Comparison of ENCODE assay signal across 20 cellular contexts in genomic region chr6:100512203-100512862, GRCh38. TPM values are rescaled to one million over a fixed set of nuclear protein-coding genes. Genes with fewer than 3 reads are reported as not detected.
DNase-seq lines count a peak whose midpoint lies in the region; ATAC-seq and TF ChIP-seq lines count a peak whose summit lies in the region.
"Had no signal": no experiment of that assay in that cellular context is flagged by ENCODE, and none has a peak within 500 bp of the region (broad histone marks: within the 10 kb centered on the region; RNA-seq: fewer than 3 reads in every experiment).

No MANE protein-coding gene starts in this region.

- H3K4me1 Mint-ChIP-seq in Calu3 (ENCODE audit: low read depth, unreplicated experiment), result peaks cover 10% of the 10 kb centered on the region
- H3K4me1 Mint-ChIP-seq in activated CD8-positive, alpha-beta memory T cell treated with anti-CD3 and anti-CD28 coated beads, Interleukin-2, amount 10 ng/mL, durations not matched to agents 7 days and 5 days, result peaks cover 2% of the 10 kb centered on the region
- H3K4me1 Mint-ChIP-seq: IgD-negative memory B cell; immature natural killer cell; stimulated activated memory B cell treated with anti-CD40 and anti-IgM and Interleukin-4, amounts not matched to agents 10 μg/mL and 1 μg/mL and 100 μg/mL, for 72 hours had no signal

- H3K36me3 Mint-ChIP-seq in Calu3 (ENCODE audit: insufficient read depth, unreplicated experiment), result peaks cover 5% of the 10 kb centered on the region
- peaks cover 43% of the 10 kb centered on the region for H3K36me3 Mint-ChIP-seq in activated CD8-positive, alpha-beta memory T cell treated with anti-CD3 and anti-CD28 coated beads, Interleukin-2, amount 10 ng/mL, durations not matched to agents 7 days and 5 days

- CTCF ChIA-PET in Calu3 (lab: Charles Lee), result no interaction called here
- CTCF ChIA-PET in activated CD8-positive, alpha-beta memory T cell treated with anti-CD3 and anti-CD28 coated beads, Interleukin-2, amount 10 ng/mL, durations not matched to agents 7 days and 5 days (lab: Charles Lee), result interaction anchor here (0.6 to 0.7 kb wide), 2 partner anchors 214 to 645 kb away, joined by 3 read pairs; no protein-coding TSS in a partner anchor

- TF ChIP-seq CTCF in cardiac fibroblast (IDR thresholded peaks at IDR 0.05; ENCODE audit: low read depth, low read length), result no peak
- no peak for TF ChIP-seq CTCF in Calu3 (IDR thresholded peaks at IDR 0.05; ENCODE audit: unreplicated experiment)

- DNase-seq in ELR (ENCODE audit: low read depth) (peak; percentile 88), NCI-H226 (peak; percentile 77), cardiac fibroblast (ENCODE audit: low read depth in 2 of 2) (peak; percentile 33 to 80), myocyte (ENCODE audit: low read depth) (peak; percentile 70), Calu3 (no peak), head of caudate nucleus (no peak)
- no peak for DNase-seq in activated CD8-positive, alpha-beta memory T cell treated with anti-CD3 and anti-CD28 coated beads, Interleukin-2, amount 10 ng/mL, durations not matched to agents 7 days and 5 days
- DNase-seq: activated effector memory CD4-positive, alpha-beta T cell treated with anti-CD3 and anti-CD28 coated beads, Interleukin-2, amount 50 U/mL, for 16 hours; DMS53; effector CD4-positive, alpha-beta T cell; H7; immature natural killer cell; NCI-H1105; NCI-H345; nucleus accumbens; transverse colon had no signal

- ATAC-seq in activated CD8-positive, alpha-beta memory T cell treated with anti-CD3 and anti-CD28 coated beads, Interleukin-2, amount 10 ng/mL, durations not matched to agents 7 days and 5 days, result no peak
- no peak for ATAC-seq in esophagus mucosa
- ATAC-seq: stimulated activated memory B cell treated with anti-CD40 and anti-IgM and Interleukin-4, amounts not matched to agents 10 μg/mL and 1 μg/mL and 100 μg/mL, for 72 hours had no signal

- H3K27ac Mint-ChIP-seq in Calu3 (ENCODE audit: unreplicated experiment), result no peak overlapping the region
- no peak overlapping the region for H3K27ac Mint-ChIP-seq in activated CD8-positive, alpha-beta memory T cell treated with anti-CD3 and anti-CD28 coated beads, Interleukin-2, amount 10 ng/mL, durations not matched to agents 7 days and 5 days
- H3K27ac Mint-ChIP-seq: IgD-negative memory B cell; stimulated activated memory B cell treated with anti-CD40 and anti-IgM and Interleukin-4, amounts not matched to agents 10 μg/mL and 1 μg/mL and 100 μg/mL, for 72 hours had no signal

- no TSS peak for BruUV-seq in Calu3 (replicated peaks; lab: Mats Ljungman, UMichigan)

- H3K4me3 ChIP-seq in cardiac fibroblast (replicated peaks in 1 of 2; ENCODE audit: low read depth in 2 of 2, low read length in 2 of 2), result no peak overlapping the region
- H3K4me3 ChIP-seq: skin epidermis, transverse colon had no signal

- no peaks in the 10 kb centered on the region for H3K9me3 Mint-ChIP-seq in Calu3 (ENCODE audit: low read depth, unreplicated experiment)
- H3K9me3 Mint-ChIP-seq in activated CD8-positive, alpha-beta memory T cell treated with anti-CD3 and anti-CD28 coated beads, Interleukin-2, amount 10 ng/mL, durations not matched to agents 7 days and 5 days (ENCODE audit: low read depth), result no peaks in the 10 kb centered on the region
- H3K9me3 Mint-ChIP-seq: immature natural killer cell; stimulated activated memory B cell treated with anti-CD40 and anti-IgM and Interleukin-4, amounts not matched to agents 10 μg/mL and 1 μg/mL and 100 μg/mL, for 72 hours had no signal

- no peak overlapping the region for H3K4me3 Mint-ChIP-seq in Calu3 (ENCODE audit: low read depth, unreplicated experiment)
- H3K4me3 Mint-ChIP-seq in activated CD8-positive, alpha-beta memory T cell treated with anti-CD3 and anti-CD28 coated beads, Interleukin-2, amount 10 ng/mL, durations not matched to agents 7 days and 5 days, result no peak overlapping the region
- H3K4me3 Mint-ChIP-seq: IgD-negative memory B cell; immature natural killer cell; stimulated activated memory B cell treated with anti-CD40 and anti-IgM and Interleukin-4, amounts not matched to agents 10 μg/mL and 1 μg/mL and 100 μg/mL, for 72 hours had no signal

- H3K27me3 Mint-ChIP-seq in Calu3 (ENCODE audit: unreplicated experiment), result no peaks in the 10 kb centered on the region
- no peaks in the 10 kb centered on the region for H3K27me3 Mint-ChIP-seq in activated CD8-positive, alpha-beta memory T cell treated with anti-CD3 and anti-CD28 coated beads, Interleukin-2, amount 10 ng/mL, durations not matched to agents 7 days and 5 days
- H3K27me3 Mint-ChIP-seq: IgD-negative memory B cell; stimulated activated memory B cell treated with anti-CD40 and anti-IgM and Interleukin-4, amounts not matched to agents 10 μg/mL and 1 μg/mL and 100 μg/mL, for 72 hours had no signal

- intact Hi-C loops in Calu3 (cut with micrococcal nuclease; ENCODE audit: unreplicated experiment), result no loop called here
- intact Hi-C loops in head of caudate nucleus (cut with DNase I), result no loop called here

RNA-seq across cellular contexts. Expression of gene SIM1, which starts 47.6 kb away (rescaled TPM):
- 29.7 and 39.7 TPM in 2 replicates for total RNA-seq in myocyte
- 2.8 TPM for polyA plus RNA-seq in myocyte (2012)
- not detected in 2 replicates for total RNA-seq in Calu3 (2022)
- under 1 TPM in 1 of 2 experiments, not detected in 1; 0.07 TPM for total RNA-seq in activated CD8-positive, alpha-beta memory T cell treated with anti-CD3 and anti-CD28 coated beads, Interleukin-2, amount 10 ng/mL, durations not matched to agents 7 days and 5 days
- total RNA-seq in esophagus mucosa, result not detected
- total RNA-seq: transverse colon had no signal
- polyA plus RNA-seq: IgD-negative memory B cell, immature natural killer cell had no signal

Comparison
In these comparisons a context has a peak if more than half of its experiments do, and no peak if none do; other contexts are left out.
1. DNase-seq: peak in ELR (single experiment), NCI-H226 (single experiment), cardiac fibroblast (2 of 2) and myocyte (single experiment); none in Calu3 (single experiment), activated CD8-positive, alpha-beta memory T cell treated with anti-CD3 and anti-CD28 coated beads, Interleukin-2, amount 10 ng/mL, durations not matched to agents 7 days and 5 days (single experiment) and head of caudate nucleus (0 of 42).
2. RNA of gene SIM1, which starts 47.6 kb away (total RNA-seq): 29.7 to 39.7 TPM in myocyte; 0.07 TPM in activated CD8-positive, alpha-beta memory T cell treated with anti-CD3 and anti-CD28 coated beads, Interleukin-2, amount 10 ng/mL, durations not matched to agents 7 days and 5 days, not detected in Calu3 and not detected in esophagus mucosa (single experiment); every median in the first group is over 10 times any median in the second.